ENCODE assay signal across 1 cellular context in genomic region chr6:43740961-43741764, GRCh38.
A peak's percentile ranks its signal among the peaks of the same experiment; 100 is the strongest.
TF ChIP-seq lines count a peak whose summit lies in the region.

No MANE protein-coding gene starts in this region.

TF ChIP-seq in GM12878, 131 proteins besides CTCF, POLR2A, EP300 and RAD21 (continued from another document):
- TF ChIP-seq, protein P1, sequence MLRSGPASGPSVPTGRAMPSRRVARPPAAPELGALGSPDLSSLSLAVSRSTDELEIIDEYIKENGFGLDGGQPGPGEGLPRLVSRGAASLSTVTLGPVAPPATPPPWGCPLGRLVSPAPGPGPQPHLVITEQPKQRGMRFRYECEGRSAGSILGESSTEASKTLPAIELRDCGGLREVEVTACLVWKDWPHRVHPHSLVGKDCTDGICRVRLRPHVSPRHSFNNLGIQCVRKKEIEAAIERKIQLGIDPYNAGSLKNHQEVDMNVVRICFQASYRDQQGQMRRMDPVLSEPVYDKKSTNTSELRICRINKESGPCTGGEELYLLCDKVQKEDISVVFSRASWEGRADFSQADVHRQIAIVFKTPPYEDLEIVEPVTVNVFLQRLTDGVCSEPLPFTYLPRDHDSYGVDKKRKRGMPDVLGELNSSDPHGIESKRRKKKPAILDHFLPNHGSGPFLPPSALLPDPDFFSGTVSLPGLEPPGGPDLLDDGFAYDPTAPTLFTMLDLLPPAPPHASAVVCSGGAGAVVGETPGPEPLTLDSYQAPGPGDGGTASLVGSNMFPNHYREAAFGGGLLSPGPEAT (IDR thresholded peaks at IDR 0.05; ENCODE audit: low read depth) = 0 out of 2 replicates have a peak, but pooled peaks have one; percentile 24
TF ChIP-seq in GM12878: peak in this region for 2.
